In genomic region chr2:134306521-134306920, GRCh38 we compare ENCODE assay signal across 17 cellular contexts. TPM values are rescaled to one million over a fixed set of nuclear protein-coding genes. Genes with fewer than 3 reads are reported as not detected.
DNase-seq lines count a peak whose midpoint lies in the region; ATAC-seq and TF ChIP-seq lines count a peak whose summit lies in the region.
"Had no signal": no experiment of that assay in that cellular context is flagged by ENCODE, and none has a peak within 500 bp of the region (broad histone marks: within the 10 kb centered on the region; RNA-seq: fewer than 3 reads in every experiment).

No MANE protein-coding gene starts in this region.

- H4K8ac ChIP-seq in mesendoderm (ENCODE audit: low read depth, low read length), result no peak overlapping the region

- dilution Hi-C loops in mammary epithelial cell (cut with HindIII; ENCODE audit: low sequenced_read_pairs), result no loop called here

- no peaks in the 10 kb centered on the region for H3K27me3 Mint-ChIP-seq in activated T-helper 1 cell treated with anti-CD3 and anti-CD28 coated beads, Interleukin-12 subunit alpha, Interleukin-12 subunit beta, Interleukin-2, Interleukin-4 antibody, amounts not matched to agents 30 ng/mL and 10 ng/mL and 1 ng/mL, durations not matched to agents 14 hours and 24 hours and 36 hours (ENCODE audit: insufficient read depth)
- H3K27me3 Mint-ChIP-seq: CD8-positive, alpha-beta memory T cell had no signal

- H4K20me1 ChIP-seq in BLaER1, result peaks cover 6% of the 10 kb centered on the region; the same call in 1 of the 2 replicates
- H4K20me1 ChIP-seq in mammary epithelial cell (ENCODE audit: insufficient read depth, low read length), result no peaks in the 10 kb centered on the region

- H2AK5ac ChIP-seq in mesendoderm (ENCODE audit: low read length), result no peak overlapping the region

- CTCF ChIA-PET in mammary epithelial cell (lab: Charles Lee; ENCODE audit: low non-redundant PET), result no interaction called here

- no peak overlapping the region for H2AFZ ChIP-seq in mammary epithelial cell (ENCODE audit: low read depth, low read length)

- H3K4ac ChIP-seq in mesendoderm (ENCODE audit: low read depth, low read length), result peak overlapping the region; percentile 4

- no peak overlapping the region for H3K4me3 Mint-ChIP-seq in activated T-helper 1 cell treated with anti-CD3 and anti-CD28 coated beads, Interleukin-12 subunit alpha, Interleukin-12 subunit beta, Interleukin-2, Interleukin-4 antibody, amounts not matched to agents 30 ng/mL and 10 ng/mL and 1 ng/mL, durations not matched to agents 14 hours and 24 hours and 36 hours
- H3K4me3 Mint-ChIP-seq: CD8-positive, alpha-beta memory T cell had no signal

- H3K4me3 ChIP-seq in BLaER1, result no peak overlapping the region
- no peak overlapping the region for H3K4me3 ChIP-seq in mammary epithelial cell (replicated peaks in 1 of 3; ENCODE audit: insufficient read depth in 1 of 3, low read depth in 2 of 3, low read length in 3 of 3)
- no peak overlapping the region for H3K4me3 ChIP-seq in mesendoderm (ENCODE audit: low read length)

- in situ Hi-C loops in mammary epithelial cell (cut with MboI; ENCODE audit: low sequenced_read_pairs in 2 of 2), result no loop called here

- BruUV-seq in mammary epithelial cell (replicated peaks; lab: Mats Ljungman, UMichigan), result no TSS peak

- H3K27me3 ChIP-seq in BLaER1 (no peaks in the 10 kb centered on the region), mammary epithelial cell (ENCODE audit: insufficient read depth, low read length) (no peaks in the 10 kb centered on the region), mesendoderm (ENCODE audit: insufficient read depth, low read length, poor library complexity) (no peaks in the 10 kb centered on the region)

- peaks cover 80% of the 10 kb centered on the region for H3K4me1 ChIP-seq in BLaER1
- peaks cover 4% of the 10 kb centered on the region for H3K4me1 ChIP-seq in mammary epithelial cell (ENCODE audit: insufficient read depth, low read length)
- no peaks in the 10 kb centered on the region for H3K4me1 ChIP-seq in mesendoderm (ENCODE audit: control insufficient read depth, low read depth, low read length)

- no peaks in the 10 kb centered on the region for H3K79me1 ChIP-seq in mesendoderm (ENCODE audit: low read length)

- H3K9ac ChIP-seq in BLaER1 (no peak overlapping the region), mammary epithelial cell (ENCODE audit: insufficient read depth, low read length) (no peak overlapping the region), mesendoderm (ENCODE audit: low read length) (no peak overlapping the region)

- H3K36me3 Mint-ChIP-seq in activated T-helper 1 cell treated with anti-CD3 and anti-CD28 coated beads, Interleukin-12 subunit alpha, Interleukin-12 subunit beta, Interleukin-2, Interleukin-4 antibody, amounts not matched to agents 30 ng/mL and 10 ng/mL and 1 ng/mL, durations not matched to agents 14 hours and 24 hours and 36 hours (ENCODE audit: low read depth), result peaks cover 4% of the 10 kb centered on the region

- peaks cover 63% of the 10 kb centered on the region for H3K36me3 ChIP-seq in BLaER1
- H3K36me3 ChIP-seq in mammary epithelial cell (ENCODE audit: insufficient read depth, low read length), result no peaks in the 10 kb centered on the region
- no peaks in the 10 kb centered on the region for H3K36me3 ChIP-seq in mesendoderm (ENCODE audit: control insufficient read depth, insufficient read depth, low read length)

- H2BK15ac ChIP-seq in mesendoderm (replicated peaks; ENCODE audit: low read depth), result no peak overlapping the region

- no peak overlapping the region for H2BK120ac ChIP-seq in mesendoderm (ENCODE audit: low read depth, low read length)

- H3K27ac ChIP-seq in BLaER1, result peak overlapping the region; percentile 5
- H3K27ac ChIP-seq in mammary epithelial cell (ENCODE audit: insufficient read depth, low read depth, low read length), result no peak overlapping the region
- no peak overlapping the region for H3K27ac ChIP-seq in mesendoderm (ENCODE audit: low read depth, low read length)

- peaks cover 19% of the 10 kb centered on the region for H3K9me3 ChIP-seq in BLaER1
- H3K9me3 ChIP-seq in mammary epithelial cell (replicated peaks; ENCODE audit: insufficient read depth, low read length), result no peaks in the 10 kb centered on the region

- H3K27ac Mint-ChIP-seq in activated T-helper 1 cell treated with anti-CD3 and anti-CD28 coated beads, Interleukin-12 subunit alpha, Interleukin-12 subunit beta, Interleukin-2, Interleukin-4 antibody, amounts not matched to agents 30 ng/mL and 10 ng/mL and 1 ng/mL, durations not matched to agents 14 hours and 24 hours and 36 hours, result no peak overlapping the region

- H3K4me1 Mint-ChIP-seq in activated T-helper 1 cell treated with anti-CD3 and anti-CD28 coated beads, Interleukin-12 subunit alpha, Interleukin-12 subunit beta, Interleukin-2, Interleukin-4 antibody, amounts not matched to agents 30 ng/mL and 10 ng/mL and 1 ng/mL, durations not matched to agents 14 hours and 24 hours and 36 hours (ENCODE audit: low read depth), result peaks cover 11% of the 10 kb centered on the region

- peak overlapping the region; percentile 64 for H3K4me2 ChIP-seq in BLaER1
- H3K4me2 ChIP-seq in mammary epithelial cell (ENCODE audit: insufficient read depth, low read depth, low read length), result no peak overlapping the region
- H3K4me2 ChIP-seq in mesendoderm (ENCODE audit: low read length), result no peak overlapping the region

- H3K79me2 ChIP-seq in mammary epithelial cell (ENCODE audit: insufficient read depth, low read length) (no peaks in the 10 kb centered on the region), mesendoderm (ENCODE audit: control insufficient read depth, insufficient read depth, low read length) (no peaks in the 10 kb centered on the region)

- no peak overlapping the region for H4K5ac ChIP-seq in mesendoderm (ENCODE audit: low read length)

- no peak overlapping the region for H3K56ac ChIP-seq in mesendoderm (ENCODE audit: low read length)

- 50% methylated on average over 2 of the region's 2 CpGs for WGBS in mammary epithelial cell (ENCODE audit: low coverage, missing lambda C conversion rate)
- no CpG with 5 or more reads among the region's 2 CpGs for WGBS in mesendoderm (ENCODE audit: extremely low coverage, insufficient coverage, low lambda C conversion rate)

- no peak overlapping the region for H3K23ac ChIP-seq in mesendoderm (ENCODE audit: low read length)

- H2BK5ac ChIP-seq in mesendoderm (ENCODE audit: low read length), result no peak overlapping the region

- DNase-seq in NCI-H82 treated with DMSO at 0.1 percent for 48 hours (lab: John Stamatoyannopoulos, UW; ENCODE audit: unreplicated experiment) (peak; percentile 47), mammary epithelial cell (peak; percentile 54), mesendoderm (no peak), NCI-H128 (lab: John Stamatoyannopoulos, UW; ENCODE audit: unreplicated experiment) (no peak), A172 (ENCODE audit: low spot score) (no peak)
- no peak for DNase-seq in activated T-helper 1 cell treated with anti-CD3 and anti-CD28 coated beads, Interleukin-12 subunit alpha, Interleukin-12 subunit beta, Interleukin-2, Interleukin-4 antibody, amounts not matched to agents 30 ng/mL and 10 ng/mL and 1 ng/mL, durations not matched to agents 14 hours and 24 hours and 36 hours (ENCODE audit: low spot score)
- DNase-seq: AML-193; CD8-positive, alpha-beta memory T cell; DMS 273 treated with DMSO at 0.1 percent for 48 hours; H7; MM.1S; NCI-H1105 treated with DMSO at 0.1 percent for 48 hours; NCI-H187 treated with DMSO at 0.1 percent for 48 hours; NCI-H446 treated with DMSO at 0.1 percent for 48 hours; NCI-H748 treated with DMSO at 0.1 percent for 48 hours had no signal

- H3K9me3 Mint-ChIP-seq in activated T-helper 1 cell treated with anti-CD3 and anti-CD28 coated beads, Interleukin-12 subunit alpha, Interleukin-12 subunit beta, Interleukin-2, Interleukin-4 antibody, amounts not matched to agents 30 ng/mL and 10 ng/mL and 1 ng/mL, durations not matched to agents 14 hours and 24 hours and 36 hours, result peaks cover 4% of the 10 kb centered on the region
- H3K9me3 Mint-ChIP-seq: CD8-positive, alpha-beta memory T cell had no signal

- no peak overlapping the region for H3K18ac ChIP-seq in mesendoderm (ENCODE audit: low read length)

- intact Hi-C loops in mammary epithelial cell (cut with micrococcal nuclease), result no loop called here
- intact Hi-C loops in activated T-helper 1 cell treated with anti-CD3 and anti-CD28 coated beads, Interleukin-12 subunit alpha, Interleukin-12 subunit beta, Interleukin-2, Interleukin-4 antibody, amounts not matched to agents 30 ng/mL and 10 ng/mL and 1 ng/mL, durations not matched to agents 14 hours and 24 hours and 36 hours (cut with micrococcal nuclease), result no loop called here

- no peak for TF ChIP-seq CTCF in mammary epithelial cell (conservative IDR thresholded peaks at IDR 0.05 in 1 of 2, IDR thresholded peaks at IDR 0.05 in 1 of 2; ENCODE audit: extremely low read depth in 1 of 2, insufficient read depth in 1 of 2, low read depth in 1 of 2, low read length in 2 of 2)

- ATAC-seq in HG02870 (IDR thresholded peaks at IDR 0.05; ENCODE audit: unreplicated experiment), result no peak

RNA-seq across cellular contexts. Expression of gene MGAT5, which starts 52.6 kb away (rescaled TPM):
- total RNA-seq in mammary epithelial cell, result 10 to 100 TPM; 43.3 to 63.2 TPM
- polyA plus RNA-seq in mammary epithelial cell, result 22.9 TPM
- 68.7 TPM for polyA minus RNA-seq in mammary epithelial cell
- polyA plus RNA-seq in mesendoderm (2013, experiment 1 of 2), result 18.2 TPM
- polyA plus RNA-seq in mesendoderm (2013, experiment 2 of 2), result 17.0 TPM
- 25.8 and 26.2 TPM in 2 replicates for total RNA-seq in activated T-helper 1 cell treated with anti-CD3 and anti-CD28 coated beads, Interleukin-12 subunit alpha, Interleukin-12 subunit beta, Interleukin-2, Interleukin-4 antibody, amounts not matched to agents 30 ng/mL and 10 ng/mL and 1 ng/mL, durations not matched to agents 14 hours and 24 hours and 36 hours
- 22.9 and 31.8 TPM in 2 replicates for total RNA-seq in A172 (2014; rRNA removed; shearing (Covaris generic))

Comparison
In these comparisons a context has a peak if more than half of its experiments do, and no peak if none do; other contexts are left out.
1. DNase-seq: peak in NCI-H82 treated with DMSO at 0.1 percent for 48 hours (single experiment) and mammary epithelial cell (single experiment); none in mesendoderm (single experiment), NCI-H128 (single experiment), activated T-helper 1 cell treated with anti-CD3 and anti-CD28 coated beads, Interleukin-12 subunit alpha, Interleukin-12 subunit beta, Interleukin-2, Interleukin-4 antibody, amounts not matched to agents 30 ng/mL and 10 ng/mL and 1 ng/mL, durations not matched to agents 14 hours and 24 hours and 36 hours (single experiment) and A172 (single experiment).